Comparison of ENCODE assay signal across 15 cellular contexts in genomic region chr6:22372922-22373321, GRCh38.
A peak's percentile ranks its signal among the peaks of the same experiment; 100 is the strongest.
DNase-seq lines count a peak whose midpoint lies in the region; ATAC-seq and TF ChIP-seq lines count a peak whose summit lies in the region.
"Had no signal": no experiment of that assay in that cellular context is flagged by ENCODE, and none has a peak within 500 bp of the region (broad histone marks: within the 10 kb centered on the region; RNA-seq: fewer than 3 reads in every experiment).

No MANE protein-coding gene starts in this region.

- DNase-seq in GM06990 (ENCODE audit: extremely low read depth, insufficient read length) (peak; percentile 64), inferior parietal cortex (ENCODE audit: extremely low spot score) (no peak), occipital lobe (lab: John Stamatoyannopoulos, UW) (no peak), osteoblast (ENCODE audit: insufficient read length, low spot score, missing footprints) (no peak)
- DNase-seq in natural killer cell treated with Interleukin-12 subunit alpha and Interleukin-12 subunit beta and Interleukin-15 and Interleukin-18, amount 100 ng/mL, for 72 hours (ENCODE audit: low spot score) = no peak
- DNase-seq: activated effector memory CD4-positive, alpha-beta T cell treated with Interleukin-2 at 50 U/mL for 16 hours; COR-L47; effector CD8-positive, alpha-beta T cell; GM23248; NCI-H345; stimulated activated CD8-positive, alpha-beta memory T cell treated with anti-CD3 and anti-CD28 coated beads, Interleukin-4, amount 100 ng/mL, for 48 hours; trophoblast cell had no signal

- ATAC-seq in GM19324 (IDR thresholded peaks at IDR 0.05; ENCODE audit: low FRiP score, unreplicated experiment) (peak; percentile 82), HG02571 (IDR thresholded peaks at IDR 0.05; ENCODE audit: unreplicated experiment) (peak; percentile 88), HG03159 (IDR thresholded peaks at IDR 0.05; ENCODE audit: unreplicated experiment) (peak; percentile 92)
- no peak for ATAC-seq in natural killer cell treated with Interleukin-12 subunit alpha and Interleukin-12 subunit beta and Interleukin-15 and Interleukin-18, amount 100 ng/mL, for 72 hours

- peaks cover 12% of the 10 kb centered on the region for H3K9me3 Mint-ChIP-seq in natural killer cell treated with Interleukin-12 subunit alpha and Interleukin-12 subunit beta and Interleukin-15 and Interleukin-18, amount 100 ng/mL, for 72 hours

- H4K20me1 ChIP-seq in osteoblast (ENCODE audit: insufficient read depth, low read length) = no peaks in the 10 kb centered on the region

- H3K9me3 ChIP-seq in osteoblast (ENCODE audit: low read depth, low read length) = no peaks in the 10 kb centered on the region

- H3K36me3 Mint-ChIP-seq in natural killer cell treated with Interleukin-12 subunit alpha and Interleukin-12 subunit beta and Interleukin-15 and Interleukin-18, amount 100 ng/mL, for 72 hours = peaks cover 4% of the 10 kb centered on the region

- no peaks in the 10 kb centered on the region for H3K4me1 Mint-ChIP-seq in natural killer cell treated with Interleukin-12 subunit alpha and Interleukin-12 subunit beta and Interleukin-15 and Interleukin-18, amount 100 ng/mL, for 72 hours (ENCODE audit: low read depth in 2 of 2)

- no peak overlapping the region for H3K27ac ChIP-seq in osteoblast (ENCODE audit: low read depth, low read length)
- H3K27ac ChIP-seq: GM23248 had no signal

- no peaks in the 10 kb centered on the region for H3K4me1 ChIP-seq in osteoblast (ENCODE audit: insufficient read depth, low read length)

- H3K4me3 Mint-ChIP-seq in natural killer cell treated with Interleukin-12 subunit alpha and Interleukin-12 subunit beta and Interleukin-15 and Interleukin-18, amount 100 ng/mL, for 72 hours = no peak overlapping the region

- H3K36me3 ChIP-seq in GM06990 (ENCODE audit: control insufficient read depth, insufficient read depth, low read length) = no peaks in the 10 kb centered on the region
- no peaks in the 10 kb centered on the region for H3K36me3 ChIP-seq in osteoblast (ENCODE audit: insufficient read depth, low read length)

- H2AFZ ChIP-seq in osteoblast (ENCODE audit: low read length) = no peak overlapping the region
- H2AFZ ChIP-seq: GM23248 had no signal

- H3K27ac Mint-ChIP-seq in natural killer cell treated with Interleukin-12 subunit alpha and Interleukin-12 subunit beta and Interleukin-15 and Interleukin-18, amount 100 ng/mL, for 72 hours = no peak overlapping the region

- H3K27me3 ChIP-seq in GM06990 (replicated peaks; ENCODE audit: control insufficient read depth, insufficient read depth, low read length) (no peaks in the 10 kb centered on the region), osteoblast (ENCODE audit: insufficient read depth, low read length) (no peaks in the 10 kb centered on the region)

- no peaks in the 10 kb centered on the region for H3K79me2 ChIP-seq in osteoblast (ENCODE audit: insufficient read depth, low read length)

- no peaks in the 10 kb centered on the region for H3K27me3 Mint-ChIP-seq in natural killer cell treated with Interleukin-12 subunit alpha and Interleukin-12 subunit beta and Interleukin-15 and Interleukin-18, amount 100 ng/mL, for 72 hours

- no peak overlapping the region for H3K4me2 ChIP-seq in osteoblast (ENCODE audit: insufficient read depth, low read length)

- no peak for TF ChIP-seq CTCF in GM06990 (IDR thresholded peaks at IDR 0.05; ENCODE audit: insufficient read depth, low read length, poor library complexity, severe bottlenecking)
- TF ChIP-seq CTCF in osteoblast (IDR thresholded peaks at IDR 0.05; ENCODE audit: extremely low read depth, low read depth, low read length) = no peak

- H3K4me3 ChIP-seq in GM06990 (replicated peaks; ENCODE audit: low read depth, low read length) = no peak overlapping the region
- H3K4me3 ChIP-seq in osteoblast (ENCODE audit: insufficient read depth, low read length) = no peak overlapping the region
- H3K4me3 ChIP-seq: GM23248 had no signal

Comparison
In these comparisons a context has a peak if more than half of its experiments do, and no peak if none do; other contexts are left out.
1. ATAC-seq: peak in GM19324 (single experiment), HG02571 (single experiment) and HG03159 (single experiment); none in natural killer cell treated with Interleukin-12 subunit alpha and Interleukin-12 subunit beta and Interleukin-15 and Interleukin-18, amount 100 ng/mL, for 72 hours (0 of 2).